In genomic region chr9:109935406-109936087, GRCh38 we compare ENCODE assay signal across 17 cellular contexts.
DNase-seq lines count a peak whose midpoint lies in the region; ATAC-seq and TF ChIP-seq lines count a peak whose summit lies in the region.
"Had no signal": no experiment of that assay in that cellular context is flagged by ENCODE, and none has a peak within 500 bp of the region (broad histone marks: within the 10 kb centered on the region; RNA-seq: fewer than 3 reads in every experiment).

No MANE protein-coding gene starts in this region.

- TF ChIP-seq CTCF in mucosa of descending colon (IDR thresholded peaks at IDR 0.05) (no peak), foreskin keratinocyte (conservative IDR thresholded peaks at IDR 0.05) (no peak)

- no peak for DNase-seq in stimulated activated naive CD8-positive, alpha-beta T cell treated with anti-CD3 and anti-CD28 coated beads, Interleukin-15, Interleukin-2, amounts not matched to agents 100 U/mL and 50 U/mL, for 24 hours
- DNase-seq in stimulated activated naive CD8-positive, alpha-beta T cell treated with anti-CD3 and anti-CD28 coated beads, Interleukin-15, amount 100 ng/mL, for 72 hours, result no peak
- no peak for DNase-seq in DMS114 treated with DMSO at 0.1 percent for 48 hours (lab: John Stamatoyannopoulos, UW; ENCODE audit: unreplicated experiment)
- no peak for DNase-seq in mucosa of descending colon
- no peak for DNase-seq in foreskin keratinocyte
- DNase-seq: activated T-cell treated with anti-CD3 and anti-CD28 coated beads for 4 hours; HFFc6; NCI-H2081; NK-92 treated with Interleukin-12 subunit alpha and Interleukin-12 subunit beta, amount 100 ng/mL, for 24 hours; SK-N-SH; stimulated activated CD4-positive, alpha-beta T cell treated with anti-CD3 and anti-CD28 coated beads, Interleukin-2, amount 100 ng/mL, for 24 hours; stimulated activated naive CD4-positive, alpha-beta T cell; WERI-Rb-1 had no signal

- H3K36me3 ChIP-seq in subcutaneous abdominal adipose tissue (ENCODE audit: control insufficient read depth in 5 of 5, insufficient read depth in 5 of 5, low read length in 5 of 5) (peaks cover 2 to 38% (median 21%) of the 10 kb centered on the region in 5 donors), mucosa of descending colon (ENCODE audit: low read depth) (no peaks in the 10 kb centered on the region)
- H3K36me3 ChIP-seq: WERI-Rb-1 had no signal

- H3K27me3 ChIP-seq in subcutaneous abdominal adipose tissue (ENCODE audit: control insufficient read depth in 5 of 5, insufficient read depth in 4 of 5, low read length in 5 of 5) (no peaks in the 10 kb centered on the region), foreskin keratinocyte (no peaks in the 10 kb centered on the region)

- peaks cover 18% of the 10 kb centered on the region for H3K4me1 Mint-ChIP-seq in stimulated activated naive CD8-positive, alpha-beta T cell treated with anti-CD3 and anti-CD28 coated beads, Interleukin-15, amount 100 ng/mL, for 72 hours
- peaks cover 20% of the 10 kb centered on the region for H3K4me1 Mint-ChIP-seq in activated T-helper 17 cell treated with anti-CD3 and anti-CD28 coated beads, Interleukin-2, amount 50 U/mL, for 72 hours
- H3K4me1 Mint-ChIP-seq: brain had no signal

- H3K9ac ChIP-seq in subcutaneous abdominal adipose tissue (ENCODE audit: low read length in 5 of 5), result no peak overlapping the region
- H3K9ac ChIP-seq: SK-N-SH had no signal

- H3K9me3 ChIP-seq in subcutaneous abdominal adipose tissue (ENCODE audit: control insufficient read depth in 5 of 5, low read length in 5 of 5) (no peaks in the 10 kb centered on the region), mucosa of descending colon (no peaks in the 10 kb centered on the region)
- H3K9me3 ChIP-seq: SK-N-SH had no signal

- H3K27me3 Mint-ChIP-seq in stimulated activated naive CD8-positive, alpha-beta T cell treated with anti-CD3 and anti-CD28 coated beads, Interleukin-15, amount 100 ng/mL, for 72 hours, result peaks cover 12% of the 10 kb centered on the region
- H3K27me3 Mint-ChIP-seq in activated T-helper 17 cell treated with anti-CD3 and anti-CD28 coated beads, Interleukin-2, amount 50 U/mL, for 72 hours, result peaks cover 5% of the 10 kb centered on the region
- H3K27me3 Mint-ChIP-seq: brain had no signal

- peaks cover 0 to 7% of the 10 kb centered on the region in 2 donors for H3K9me3 Mint-ChIP-seq in stimulated activated naive CD8-positive, alpha-beta T cell treated with anti-CD3 and anti-CD28 coated beads, Interleukin-15, amount 100 ng/mL, for 72 hours
- peaks cover 5% of the 10 kb centered on the region for H3K9me3 Mint-ChIP-seq in activated T-helper 17 cell treated with anti-CD3 and anti-CD28 coated beads, Interleukin-2, amount 50 U/mL, for 72 hours
- H3K9me3 Mint-ChIP-seq: brain, HFFc6 had no signal

- H3K4me3 Mint-ChIP-seq in stimulated activated naive CD8-positive, alpha-beta T cell treated with anti-CD3 and anti-CD28 coated beads, Interleukin-15, amount 100 ng/mL, for 72 hours, result no peak overlapping the region
- H3K4me3 Mint-ChIP-seq in activated T-helper 17 cell treated with anti-CD3 and anti-CD28 coated beads, Interleukin-2, amount 50 U/mL, for 72 hours, result peak overlapping the region; percentile 49
- H3K4me3 Mint-ChIP-seq: brain, HFFc6 had no signal

- H3K4me3 ChIP-seq in subcutaneous abdominal adipose tissue (ENCODE audit: low read depth in 1 of 5, low read length in 5 of 5) (no peak overlapping the region), mucosa of descending colon (no peak overlapping the region)

- H3K27ac Mint-ChIP-seq in stimulated activated naive CD8-positive, alpha-beta T cell treated with anti-CD3 and anti-CD28 coated beads, Interleukin-15, amount 100 ng/mL, for 72 hours, result no peak overlapping the region
- peak overlapping the region; percentile 85 for H3K27ac Mint-ChIP-seq in activated T-helper 17 cell treated with anti-CD3 and anti-CD28 coated beads, Interleukin-2, amount 50 U/mL, for 72 hours
- H3K27ac Mint-ChIP-seq: brain, HFFc6 had no signal

- H3K27ac ChIP-seq in subcutaneous abdominal adipose tissue (ENCODE audit: low read depth, low read length), result peak overlapping the region; percentile 8
- H3K27ac ChIP-seq in foreskin keratinocyte, result no peak overlapping the region
- H3K27ac ChIP-seq: WERI-Rb-1 had no signal

- H3K36me3 Mint-ChIP-seq in activated T-helper 17 cell treated with anti-CD3 and anti-CD28 coated beads, Interleukin-2, amount 50 U/mL, for 72 hours (ENCODE audit: low read depth), result no peaks in the 10 kb centered on the region
- H3K36me3 Mint-ChIP-seq: brain had no signal

- peak; percentile 34 for ATAC-seq in stimulated activated naive CD8-positive, alpha-beta T cell treated with anti-CD3 and anti-CD28 coated beads, Interleukin-15, Interleukin-2, amounts not matched to agents 100 U/mL and 50 U/mL, for 24 hours
- ATAC-seq in stimulated activated naive CD8-positive, alpha-beta T cell treated with anti-CD3 and anti-CD28 coated beads, Interleukin-15, amount 100 ng/mL, for 72 hours, result no peak
- ATAC-seq in HG02981 (IDR thresholded peaks at IDR 0.05; ENCODE audit: unreplicated experiment), result peak; percentile 55
- ATAC-seq in activated T-helper 17 cell treated with anti-CD3 and anti-CD28 coated beads, Interleukin-2, amount 50 U/mL, for 72 hours (replicated peaks), result peak; percentile 58
- no peak for ATAC-seq in mucosa of descending colon
- ATAC-seq in foreskin keratinocyte, result no peak

- intact Hi-C loops in mucosa of descending colon (cut with DNase I, micrococcal nuclease), result no loop called here

- H3K4me1 ChIP-seq in subcutaneous abdominal adipose tissue (ENCODE audit: control insufficient read depth in 5 of 5, insufficient read depth in 5 of 5, low read length in 5 of 5), result peaks cover 0 to 11% (median 0%) of the 10 kb centered on the region in 5 donors
- no peaks in the 10 kb centered on the region for H3K4me1 ChIP-seq in mucosa of descending colon (ENCODE audit: low read depth)
- H3K4me1 ChIP-seq in foreskin keratinocyte, result no peaks in the 10 kb centered on the region

Comparison
In these comparisons a context has a peak if more than half of its experiments do, and no peak if none do; other contexts are left out.
1. ATAC-seq: peak in stimulated activated naive CD8-positive, alpha-beta T cell treated with anti-CD3 and anti-CD28 coated beads, Interleukin-15, Interleukin-2, amounts not matched to agents 100 U/mL and 50 U/mL, for 24 hours (single experiment), HG02981 (single experiment) and activated T-helper 17 cell treated with anti-CD3 and anti-CD28 coated beads, Interleukin-2, amount 50 U/mL, for 72 hours (single experiment); none in stimulated activated naive CD8-positive, alpha-beta T cell treated with anti-CD3 and anti-CD28 coated beads, Interleukin-15, amount 100 ng/mL, for 72 hours (single experiment), mucosa of descending colon (single experiment) and foreskin keratinocyte (single experiment).